In the genomic region with DNA sequence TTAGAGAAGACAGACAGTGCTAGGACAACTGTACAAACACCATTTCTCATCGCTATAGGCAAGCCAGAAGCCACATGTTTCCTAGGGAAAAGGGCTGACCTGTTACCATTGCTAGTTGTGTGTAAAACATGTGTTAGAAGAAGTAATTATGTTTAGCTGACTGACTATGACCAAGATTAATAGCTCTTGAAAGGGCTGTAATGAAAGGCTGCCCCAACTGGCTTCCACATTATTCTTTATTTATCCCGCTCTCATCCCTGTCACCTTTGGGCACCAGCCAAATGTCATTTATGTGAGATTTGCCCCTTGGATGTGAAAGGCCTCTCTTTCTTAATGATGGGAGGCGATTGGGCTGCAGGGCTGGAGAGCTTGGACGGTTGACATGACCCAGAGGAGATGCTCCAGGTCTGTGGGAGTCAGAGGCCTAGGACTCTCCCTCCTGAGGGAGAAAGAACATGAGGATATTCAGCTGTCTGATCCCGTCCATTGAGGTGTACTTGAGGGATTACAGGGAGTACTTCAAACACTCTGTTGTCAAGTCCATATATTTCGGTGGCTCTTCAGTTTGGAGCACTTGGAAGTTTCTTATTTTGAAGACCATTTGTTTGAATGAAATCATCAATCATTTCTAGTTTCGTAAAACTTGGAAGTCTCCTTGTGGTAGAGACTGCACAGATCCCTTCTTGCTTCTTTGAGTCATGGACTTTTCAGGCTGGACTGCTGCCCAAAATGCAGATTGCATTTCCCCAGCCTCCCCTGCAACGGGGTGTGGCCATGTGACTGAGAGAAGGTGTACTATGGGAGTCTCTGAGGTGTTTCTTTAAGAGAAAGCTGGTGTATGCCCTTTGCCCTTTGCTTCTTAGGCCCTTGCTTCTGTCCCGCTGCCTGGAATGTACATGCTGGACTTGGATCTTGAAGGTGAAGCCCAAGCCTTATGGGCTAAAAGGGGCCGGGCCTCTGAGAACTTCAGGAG, we compare ENCODE assay signal across 10 cellular contexts. TPM values are rescaled to one million over a fixed set of nuclear protein-coding genes. Genes with fewer than 3 reads are reported as not detected.
DNase-seq lines count a peak whose midpoint lies in the region; TF ChIP-seq lines count a peak whose summit lies in the region.
"Had no signal": no experiment of that assay in that cellular context is flagged by ENCODE, and none has a peak within 500 bp of the region (broad histone marks: within the 10 kb centered on the region; RNA-seq: fewer than 3 reads in every experiment).

No MANE protein-coding gene starts in this region.

- no peak for TF ChIP-seq POLR2A in breast epithelium (IDR thresholded peaks at IDR 0.05)

- no peaks in the 10 kb centered on the region for H3K27me3 ChIP-seq in breast epithelium

- no peaks in the 10 kb centered on the region for H3K27me3 Mint-ChIP-seq in MCF 10A (ENCODE audit: insufficient read depth, unreplicated experiment)
- H3K27me3 Mint-ChIP-seq: stimulated activated naive B cell treated with anti-CD40 and anti-IgM and Interleukin-4, amounts not matched to agents 10 μg/mL and 1 μg/mL and 100 μg/mL, for 72 hours had no signal

- intact Hi-C loops in MCF 10A (cut with micrococcal nuclease) = no loop called here
- intact Hi-C loops in breast epithelium (cut with DNase I; ENCODE audit: low total_unique reads) = no loop called here

- no peak overlapping the region for H3K4me3 ChIP-seq in breast epithelium

- peak overlapping the region; percentile 16 for H3K4me3 Mint-ChIP-seq in MCF 10A (ENCODE audit: unreplicated experiment)
- H3K4me3 Mint-ChIP-seq: stimulated activated naive B cell treated with anti-CD40 and anti-IgM and Interleukin-4, amounts not matched to agents 10 μg/mL and 1 μg/mL and 100 μg/mL, for 72 hours had no signal

- peak overlapping the region; percentile 64 for H3K27ac Mint-ChIP-seq in MCF 10A (ENCODE audit: low read depth, unreplicated experiment)
- H3K27ac Mint-ChIP-seq: stimulated activated naive B cell treated with anti-CD40 and anti-IgM and Interleukin-4, amounts not matched to agents 10 μg/mL and 1 μg/mL and 100 μg/mL, for 72 hours had no signal

- H3K27ac ChIP-seq in breast epithelium (peak overlapping the region in 1 of 2 donors; percentile 20), RWPE1 (peak overlapping the region; percentile 60), temporal lobe (ENCODE audit: low read depth, low read length) (peak overlapping the region; percentile 47)

- peaks cover 9% of the 10 kb centered on the region for H3K9me3 Mint-ChIP-seq in MCF 10A (ENCODE audit: unreplicated experiment)

- POLR2A ChIA-PET in MCF 10A (lab: Yijun Ruan, JAX) = interaction anchor here (0.8 to 7.5 kb wide), 6 partner anchors 8 to 196 kb away, joined by 3 to 64 read pairs (median 11); partner anchors contain the start of genes FTO and RPGRIP1L
- POLR2A ChIA-PET in RWPE1 (lab: Yijun Ruan, JAX; ENCODE audit: low non-redundant PET) = no interaction called here
- POLR2A ChIA-PET in GM10248 (lab: Yijun Ruan, JAX) = no interaction called here

- H3K9me3 ChIP-seq in breast epithelium = no peaks in the 10 kb centered on the region

- CTCF ChIA-PET in MCF 10A (lab: Yijun Ruan, JAX) (interaction anchor here (0.7 to 4.9 kb wide), 5 partner anchors 10 to 30 kb away, joined by 3 to 27 read pairs (median 9); no protein-coding TSS in a partner anchor), RWPE1 (lab: Yijun Ruan, JAX) (interaction anchor here (0.6 to 1.6 kb wide), 4 partner anchors 12 to 1869 kb away, joined by 3 to 6 read pairs (median 4); no protein-coding TSS in a partner anchor), GM10248 (lab: Yijun Ruan, JAX) (interaction anchor here (1.5 to 7.8 kb wide), 3 partner anchors 10 to 18 kb away, joined by 3 to 63 read pairs (median 12); no protein-coding TSS in a partner anchor)

- peak; percentile 96 for DNase-seq in MCF 10A (ENCODE audit: unreplicated experiment)
- DNase-seq in breast epithelium (ENCODE audit: low spot score in 2 of 2) = no peak
- DNase-seq in RWPE1 (ENCODE audit: low spot score) = peak; percentile 40
- DNase-seq in glomerular visceral epithelial cell (ENCODE audit: extremely low spot score) = peak; percentile 69
- DNase-seq in GM10248 (ENCODE audit: extremely low spot score) = no peak
- DNase-seq in ureter (ENCODE audit: low spot score) = no peak
- no peak for DNase-seq in UCSD-AML1 (lab: John Stamatoyannopoulos, UW; ENCODE audit: unreplicated experiment)
- DNase-seq: activated naive CD4-positive, alpha-beta T cell; stimulated activated naive B cell treated with anti-CD40 and anti-IgM and Interleukin-4, amounts not matched to agents 10 μg/mL and 1 μg/mL and 100 μg/mL, for 72 hours had no signal

- peaks cover 8% of the 10 kb centered on the region for H3K36me3 Mint-ChIP-seq in MCF 10A (ENCODE audit: insufficient read depth, unreplicated experiment)

- H3K4me1 ChIP-seq in breast epithelium = no peaks in the 10 kb centered on the region

- H3K4me1 Mint-ChIP-seq in MCF 10A (ENCODE audit: insufficient read depth, unreplicated experiment) = peaks cover 26% of the 10 kb centered on the region

- BruUV-seq in MCF 10A (replicated peaks; lab: Mats Ljungman, UMichigan) = no TSS peak

- TF ChIP-seq CTCF in MCF 10A (IDR thresholded peaks at IDR 0.05; ENCODE audit: unreplicated experiment) = no peak
- no peak for TF ChIP-seq CTCF in breast epithelium (IDR thresholded peaks at IDR 0.05)
- no peak for TF ChIP-seq CTCF in RWPE1 (conservative IDR thresholded peaks at IDR 0.05; ENCODE audit: low read depth)
- TF ChIP-seq CTCF in GM10248 (IDR thresholded peaks at IDR 0.05; ENCODE audit: control extremely low read depth, extremely low read depth, low read depth, missing control alignments) = no peak

- H3K36me3 ChIP-seq in breast epithelium = no peaks in the 10 kb centered on the region

RNA-seq across cellular contexts. Expression of gene FTO, which starts 51.3 kb away (rescaled TPM):
- total RNA-seq in MCF 10A (2022) (55.0 and 67.7 TPM in 2 replicates), breast epithelium (100 to 1,000 TPM; 109 to 193 (median 174) TPM), temporal lobe (151 TPM), ureter (116 TPM)

RNA-seq across cellular contexts. Expression of gene RPGRIP1L, which starts 51.6 kb away (rescaled TPM):
- total RNA-seq in MCF 10A (2022) = 13.4 and 17.3 TPM in 2 replicates
- 1 to 10 TPM; 3.2 to 7.5 (median 7.5) TPM for total RNA-seq in breast epithelium
- total RNA-seq in temporal lobe = 14.0 TPM
- total RNA-seq in ureter = 14.1 TPM

Comparison
In these comparisons a context has a peak if more than half of its experiments do, and no peak if none do; other contexts are left out.
1. DNase-seq: peak in MCF 10A (single experiment), RWPE1 (single experiment) and glomerular visceral epithelial cell (single experiment); none in breast epithelium (0 of 2), GM10248 (single experiment), ureter (single experiment) and UCSD-AML1 (single experiment).